Comparison of ENCODE assay signal across 17 cellular contexts in the genomic region with DNA sequence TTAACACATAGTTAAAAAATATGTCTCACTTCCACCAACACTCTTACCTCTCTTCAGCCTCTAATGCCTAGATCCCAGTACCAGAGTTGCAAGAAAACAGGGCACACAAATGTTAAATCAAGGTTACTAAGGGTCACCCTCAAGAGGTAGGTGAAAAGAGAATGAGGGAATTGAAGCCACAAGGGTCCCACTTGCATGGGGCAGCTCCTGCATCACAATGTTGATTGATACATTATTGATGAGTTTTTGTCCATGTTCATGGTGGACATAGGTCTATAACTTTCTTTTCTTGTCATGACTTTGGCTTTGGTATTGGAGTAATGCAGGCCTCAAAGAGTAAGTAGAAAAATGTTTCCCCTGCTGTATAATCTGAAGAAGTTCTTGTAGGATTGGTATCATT.
DNase-seq lines count a peak whose midpoint lies in the region; ATAC-seq and TF ChIP-seq lines count a peak whose summit lies in the region.
"Had no signal": no experiment of that assay in that cellular context is flagged by ENCODE, and none has a peak within 500 bp of the region (broad histone marks: within the 10 kb centered on the region; RNA-seq: fewer than 3 reads in every experiment).

No MANE protein-coding gene starts in this region.

- H3K4me2 ChIP-seq in OCI-LY1 (ENCODE audit: low read length) = no peak overlapping the region
- H3K4me2 ChIP-seq: BLaER1 had no signal

- peaks cover 41% of the 10 kb centered on the region for H3K36me3 ChIP-seq in OCI-LY1 (ENCODE audit: insufficient read depth, low read length)
- H3K36me3 ChIP-seq: BE2C, BLaER1 had no signal

- peaks cover 22% of the 10 kb centered on the region for H3K4me1 ChIP-seq in OCI-LY1 (ENCODE audit: insufficient read depth, low read length, severe bottlenecking)
- H3K4me1 ChIP-seq: BE2C had no signal

- H2AFZ ChIP-seq in OCI-LY1 (ENCODE audit: low read length) = no peak overlapping the region

- H3K27ac ChIP-seq in OCI-LY1 (ENCODE audit: low read depth, low read length, poor library complexity, severe bottlenecking) = peak overlapping the region; percentile 37
- H3K27ac ChIP-seq: BLaER1 had no signal

- H4K20me1 ChIP-seq in OCI-LY1 (ENCODE audit: insufficient read depth, low read length) = no peaks in the 10 kb centered on the region
- H4K20me1 ChIP-seq: BLaER1 had no signal

- H3K79me2 ChIP-seq in OCI-LY1 (ENCODE audit: insufficient read depth, low read length) = no peaks in the 10 kb centered on the region

- DNase-seq in activated naive CD4-positive, alpha-beta T cell treated with Interleukin-2 at 50 U/mL for 16 hours = no peak
- no peak for DNase-seq in D341Med (ENCODE audit: low spot score)
- no peak for DNase-seq in stimulated activated naive B cell treated with anti-CD40 and anti-IgM and Interleukin-4, amounts not matched to agents 10 μg/mL and 1 μg/mL and 100 μg/mL, for 72 hours
- DNase-seq: 8988T; ACHN; BE2C; C1 segment of cervical spinal cord; CD4-positive, alpha-beta memory T cell; CD4-positive, CD25-positive, alpha-beta regulatory T cell; CD8-positive, alpha-beta memory T cell; COR-L47; DMS79 treated with DMSO at 0.1 percent for 48 hours; GF-D8 had no signal

- peaks cover 46% of the 10 kb centered on the region for H3K4me1 Mint-ChIP-seq in activated naive CD4-positive, alpha-beta T cell treated with anti-CD3 and anti-CD28 coated beads, Interleukin-2, amount 50 U/mL, for 24 hours
- peaks cover 7 to 20% of the 10 kb centered on the region in 2 donors for H3K4me1 Mint-ChIP-seq in stimulated activated naive B cell treated with anti-CD40 and anti-IgM and Interleukin-4, amounts not matched to agents 10 μg/mL and 1 μg/mL and 100 μg/mL, for 72 hours

- no peaks in the 10 kb centered on the region for H3K9me2 ChIP-seq in OCI-LY1 (ENCODE audit: low read depth, low read length)

- H3K4me3 Mint-ChIP-seq in activated naive CD4-positive, alpha-beta T cell treated with anti-CD3 and anti-CD28 coated beads, Interleukin-2, amount 50 U/mL, for 24 hours = no peak overlapping the region
- H3K4me3 Mint-ChIP-seq in stimulated activated naive B cell treated with anti-CD40 and anti-IgM and Interleukin-4, amounts not matched to agents 10 μg/mL and 1 μg/mL and 100 μg/mL, for 72 hours = no peak overlapping the region
- H3K4me3 Mint-ChIP-seq: CD14-positive monocyte; CD4-positive, alpha-beta memory T cell; CD4-positive, CD25-positive, alpha-beta regulatory T cell; CD8-positive, alpha-beta memory T cell had no signal

- peak overlapping the region; percentile 13 for H3K27ac Mint-ChIP-seq in activated naive CD4-positive, alpha-beta T cell treated with anti-CD3 and anti-CD28 coated beads, Interleukin-2, amount 50 U/mL, for 24 hours
- no peak overlapping the region for H3K27ac Mint-ChIP-seq in stimulated activated naive B cell treated with anti-CD40 and anti-IgM and Interleukin-4, amounts not matched to agents 10 μg/mL and 1 μg/mL and 100 μg/mL, for 72 hours
- H3K27ac Mint-ChIP-seq: CD14-positive monocyte; CD4-positive, alpha-beta memory T cell; CD4-positive, CD25-positive, alpha-beta regulatory T cell; CD8-positive, alpha-beta memory T cell had no signal

- H3K36me3 Mint-ChIP-seq in activated naive CD4-positive, alpha-beta T cell treated with anti-CD3 and anti-CD28 coated beads, Interleukin-2, amount 50 U/mL, for 24 hours = peaks cover 3% of the 10 kb centered on the region
- no peaks in the 10 kb centered on the region for H3K36me3 Mint-ChIP-seq in stimulated activated naive B cell treated with anti-CD40 and anti-IgM and Interleukin-4, amounts not matched to agents 10 μg/mL and 1 μg/mL and 100 μg/mL, for 72 hours
- H3K36me3 Mint-ChIP-seq: CD14-positive monocyte; CD4-positive, CD25-positive, alpha-beta regulatory T cell had no signal

- no peak overlapping the region for H3K4me3 ChIP-seq in OCI-LY1 (ENCODE audit: low read depth, low read length, poor library complexity, severe bottlenecking)
- H3K4me3 ChIP-seq: BLaER1 had no signal

- no peaks in the 10 kb centered on the region for H3K27me3 ChIP-seq in OCI-LY1 (ENCODE audit: insufficient read depth, low read length)
- H3K27me3 ChIP-seq: BLaER1 had no signal

- no peaks in the 10 kb centered on the region for H3K9me3 Mint-ChIP-seq in activated naive CD4-positive, alpha-beta T cell treated with anti-CD3 and anti-CD28 coated beads, Interleukin-2, amount 50 U/mL, for 24 hours
- H3K9me3 Mint-ChIP-seq in stimulated activated naive B cell treated with anti-CD40 and anti-IgM and Interleukin-4, amounts not matched to agents 10 μg/mL and 1 μg/mL and 100 μg/mL, for 72 hours = no peaks in the 10 kb centered on the region
- H3K9me3 Mint-ChIP-seq: CD14-positive monocyte had no signal

- no peaks in the 10 kb centered on the region for H3F3A ChIP-seq in OCI-LY1 (ENCODE audit: insufficient read depth, low read length)

- no peak for TF ChIP-seq CTCF in OCI-LY1 (IDR thresholded peaks at IDR 0.05; ENCODE audit: low read length)

- no peaks in the 10 kb centered on the region for H3K9me3 ChIP-seq in OCI-LY1 (ENCODE audit: low read length)
- H3K9me3 ChIP-seq: BE2C had no signal

- no peak for ATAC-seq in stimulated activated naive B cell treated with anti-CD40 and anti-IgM and Interleukin-4, amounts not matched to agents 10 μg/mL and 1 μg/mL and 100 μg/mL, for 72 hours (replicated peaks)

- no peak overlapping the region for H3K9ac ChIP-seq in OCI-LY1 (ENCODE audit: low read length)
- H3K9ac ChIP-seq: BLaER1 had no signal

- no peaks in the 10 kb centered on the region for H3K27me3 Mint-ChIP-seq in activated naive CD4-positive, alpha-beta T cell treated with anti-CD3 and anti-CD28 coated beads, Interleukin-2, amount 50 U/mL, for 24 hours
- H3K27me3 Mint-ChIP-seq in stimulated activated naive B cell treated with anti-CD40 and anti-IgM and Interleukin-4, amounts not matched to agents 10 μg/mL and 1 μg/mL and 100 μg/mL, for 72 hours = peaks cover 3 to 9% of the 10 kb centered on the region in 2 donors
- H3K27me3 Mint-ChIP-seq: CD4-positive, alpha-beta memory T cell had no signal
